Comparison of ENCODE assay signal across 28 cellular contexts in genomic region chr13:43580280-43580679, GRCh38.
"Had no signal": no experiment of that assay in that cellular context is flagged by ENCODE, and none has a peak within 500 bp of the region (broad histone marks: within the 10 kb centered on the region; RNA-seq: fewer than 3 reads in every experiment).

No MANE protein-coding gene starts in this region.

- H3K36me3 Mint-ChIP-seq: memory B cell, natural killer cell had no signal

- H3K4me3 ChIP-seq: colonic mucosa, gastrocnemius medialis, lung, ovary, psoas muscle, smooth muscle cell, stomach, transverse colon, upper lobe of right lung, vagina had no signal

- H3K27ac Mint-ChIP-seq: memory B cell, natural killer cell had no signal

- H3K4me1 ChIP-seq: colonic mucosa, gastrocnemius medialis, stomach, transverse colon, upper lobe of right lung, vagina had no signal

- H3K27ac ChIP-seq: colonic mucosa, epithelial cell of prostate, gastrocnemius medialis, ovary, psoas muscle, stomach, transverse colon, upper lobe of right lung, vagina had no signal

- ATAC-seq: esophagus mucosa, gastrocnemius medialis, left colon, natural killer cell, psoas muscle, sciatic nerve, upper lobe of right lung had no signal

- H3K9me3 Mint-ChIP-seq: memory B cell, natural killer cell had no signal

- H3K4me3 Mint-ChIP-seq: memory B cell, natural killer cell had no signal

- H3K4me1 Mint-ChIP-seq: memory B cell, natural killer cell had no signal

- H3K36me3 ChIP-seq: colonic mucosa, gastrocnemius medialis, ovary, stomach, transverse colon, upper lobe of right lung, vagina had no signal

- H3K27me3 ChIP-seq: colonic mucosa, gastrocnemius medialis, ovary, stomach, transverse colon, vagina had no signal

- DNase-seq: central memory CD4-positive, alpha-beta T cell; colonic mucosa; dermis blood vessel endothelial cell; foreskin fibroblast; gastrocnemius medialis; hippocampal formation; left colon; natural killer cell; occipital lobe; ovary; posterior cingulate gyrus; psoas muscle; retina; stimulated activated CD4-positive, alpha-beta T cell treated with anti-CD3 and anti-CD28 coated beads, Interleukin-12 subunit alpha, Interleukin-12 subunit beta, amount 100 ng/mL, for 4 hours; stimulated activated CD4-positive, alpha-beta T cell treated with anti-CD3 and anti-CD28 coated beads, Interleukin-1b, Interleukin-23, amount 100 ng/mL, for 48 hours; stimulated activated CD4-positive, alpha-beta T cell treated with anti-CD3 and anti-CD28 coated beads, Interleukin-4, amount 100 ng/mL, for 1 hour; stimulated activated CD8-positive, alpha-beta memory T cell treated with anti-CD3 and anti-CD28 coated beads, Interleukin-4, amount 100 ng/mL, for 48 hours; stimulated activated naive CD4-positive, alpha-beta T cell treated with Interleukin-2 at 50 U/mL for 16 hours; stomach; transverse colon; upper lobe of right lung had no signal

- H3K9me3 ChIP-seq: colonic mucosa, gastrocnemius medialis, ovary, psoas muscle, stomach, transverse colon, upper lobe of right lung, vagina had no signal
